Comparison of ENCODE assay signal across 11 cellular contexts in the genomic region with DNA sequence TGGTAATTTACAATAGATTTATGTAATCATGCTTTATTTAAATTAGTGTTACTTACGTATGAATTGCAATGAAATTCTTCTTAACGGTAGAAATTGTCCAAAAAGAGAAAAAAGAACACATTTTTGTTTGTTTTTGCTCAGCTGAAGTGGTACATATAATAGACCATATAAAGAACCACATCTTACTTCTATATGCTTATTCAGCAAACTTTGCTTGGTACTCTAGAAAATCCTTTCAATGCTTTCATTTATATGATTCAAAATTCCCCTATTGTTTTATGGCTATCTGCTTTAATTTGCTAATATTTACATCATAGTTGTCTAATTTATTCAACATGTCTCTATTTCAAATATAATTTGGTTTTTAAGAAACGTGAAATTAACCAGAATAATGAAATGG.
"Had no signal": no experiment of that assay in that cellular context is flagged by ENCODE, and none has a peak within 500 bp of the region (broad histone marks: within the 10 kb centered on the region; RNA-seq: fewer than 3 reads in every experiment).

No MANE protein-coding gene starts in this region.

- H3K4me3 ChIP-seq: GM23248, GM23338, HAP-1 had no signal

- H3K27ac ChIP-seq: GM23248 had no signal

- DNase-seq: GM23248, GOT3, H7, H9, HCEC 1CT, HFFc6 had no signal

- FAIRE-seq: H1, H54 had no signal

- H2AFZ ChIP-seq: GM23248, GM23338 had no signal

- H3K9me3 ChIP-seq: HAP-1 had no signal

- H3K4me2 ChIP-seq: GM23338 had no signal

- H3K9ac ChIP-seq: GM23248 had no signal

- H3K36me3 ChIP-seq: HAP-1 had no signal

- ATAC-seq: GM23338, HCT116 had no signal
